25 cellular contexts compared by ENCODE assay signal in genomic region chr1:76115186-76115585, GRCh38. TPM values are rescaled to one million over a fixed set of nuclear protein-coding genes. Genes with fewer than 3 reads are reported as not detected.
DNase-seq lines count a peak whose midpoint lies in the region; ATAC-seq, FAIRE-seq and TF ChIP-seq lines count a peak whose summit lies in the region.
"Had no signal": no experiment of that assay in that cellular context is flagged by ENCODE, and none has a peak within 500 bp of the region (broad histone marks: within the 10 kb centered on the region; RNA-seq: fewer than 3 reads in every experiment).

No MANE protein-coding gene starts in this region.

- no peaks in the 10 kb centered on the region for H3K23me2 ChIP-seq in H1 (ENCODE audit: low read depth, low read length)

- ATAC-seq in SK-N-SH treated with all-trans-retinoic acid at 6 μM for 48 hours (no peak), psoas muscle (no peak)
- ATAC-seq: GM12878 had no signal

- no peaks in the 10 kb centered on the region for H3F3A ChIP-seq in SK-N-SH (replicated peaks; ENCODE audit: insufficient read depth)

- H3K4me3 ChIP-seq in SK-N-SH (ENCODE audit: low read depth in 2 of 2, low read length in 1 of 2) (no peak overlapping the region), H1 (ENCODE audit: extremely low read depth in 1 of 4, insufficient read depth in 2 of 4, low read depth in 3 of 4, low read length in 4 of 4) (no peak overlapping the region), psoas muscle (no peak overlapping the region)
- H3K4me3 ChIP-seq: BLaER1 treated with 17β-estradiol and CSF1 and Interleukin-3, amounts not matched to agents 10 nM and 100 nM; GM12878 had no signal

- no peak overlapping the region for H4K8ac ChIP-seq in H1 (ENCODE audit: extremely low read depth, insufficient read depth, low read length)

- H2BK5ac ChIP-seq in H1 (ENCODE audit: low read depth, low read length), result no peak overlapping the region

- no peak overlapping the region for H2BK20ac ChIP-seq in H1 (ENCODE audit: low read length)

- no peak overlapping the region for H3K14ac ChIP-seq in H1 (ENCODE audit: insufficient read length)

- peaks cover 25% of the 10 kb centered on the region for H3K79me2 ChIP-seq in SK-N-SH (ENCODE audit: insufficient read depth)
- H3K79me2 ChIP-seq in H1 (ENCODE audit: control insufficient read depth in 1 of 2, insufficient read depth in 2 of 2, low read length in 2 of 2), result peaks cover 0 to 11% of the 10 kb centered on the region in 2 experiments; a peak in 1 of 4 replicates

- CTCF ChIA-PET in SK-N-SH (lab: Yijun Ruan, JAX) (interaction anchor here (0.7 to 1.2 kb wide), 2 partner anchors 9 to 206 kb away, joined by 3 to 4 read pairs; no protein-coding TSS in a partner anchor), H1 (lab: Charles Lee; ENCODE audit: partially characterized antibody) (interaction anchor here (0.7 to 2.0 kb wide), 4 partner anchors 8 to 124 kb away, joined by 3 to 11 read pairs (median 4); no protein-coding TSS in a partner anchor)

- no peak overlapping the region for H4K5ac ChIP-seq in H1 (ENCODE audit: insufficient read length, low read depth, low read length)

- H4K91ac ChIP-seq in H1 (replicated peaks; ENCODE audit: insufficient read length, low read length), result no peak overlapping the region

- WGBS in SK-N-SH (ENCODE audit: low lambda C conversion rate), result 97% methylated on average over 2 of the region's 2 CpGs
- 90% methylated on average over 2 of the region's 2 CpGs; no CpG with 5 or more reads in 1 of the 2 experiments for WGBS in H1 (ENCODE audit: extremely low coverage in 1 of 2, insufficient coverage in 1 of 2, insufficient read length in 1 of 2, insufficient replicate concordance in 2 of 2, low coverage in 1 of 2, low lambda C conversion rate in 2 of 2, missing lambda C conversion rate in 1 of 2), 2 experiments
- WGBS in psoas muscle, 3 donors, result 68 to 82% (median 81%) methylated on average over 2 of the region's 2 CpGs

- no peak overlapping the region for H3K4ac ChIP-seq in H1 (replicated peaks; ENCODE audit: insufficient read length, low read depth, low read length)

- H3K27me3 Mint-ChIP-seq in nephron (ENCODE audit: low read depth), result no peaks in the 10 kb centered on the region

- H3K4me1 Mint-ChIP-seq in nephron, result peaks cover 23% of the 10 kb centered on the region
- H3K4me1 Mint-ChIP-seq: CD14-positive monocyte; CD8-positive, alpha-beta memory T cell had no signal

- intact Hi-C loops in psoas muscle (cut with DNase I), result no loop called here

- H3K9me3 Mint-ChIP-seq in nephron, result peaks cover 9% of the 10 kb centered on the region
- H3K9me3 Mint-ChIP-seq: CD4-positive, alpha-beta T cell had no signal

- no peak overlapping the region for H3K56ac ChIP-seq in H1 (replicated peaks; ENCODE audit: insufficient read length, low read depth, low read length)

- H2BK120ac ChIP-seq in H1 (replicated peaks; ENCODE audit: low read depth, low read length), result no peak overlapping the region

- no peaks in the 10 kb centered on the region for H4K20me1 ChIP-seq in SK-N-SH (ENCODE audit: insufficient read depth)
- no peaks in the 10 kb centered on the region for H4K20me1 ChIP-seq in H1 (replicated peaks in 1 of 2; ENCODE audit: control insufficient read depth in 1 of 2, insufficient read depth in 2 of 2, low read length in 2 of 2)

- H3K4me1 ChIP-seq in SK-N-SH (ENCODE audit: control insufficient read depth in 1 of 2, insufficient read depth in 2 of 2, low read depth in 1 of 2, low read length in 1 of 2), result peaks cover 0 to 4% of the 10 kb centered on the region in 2 experiments; a peak in 2 of 4 replicates
- H3K4me1 ChIP-seq in H1 (replicated peaks in 1 of 4; ENCODE audit: control insufficient read depth in 3 of 4, insufficient read depth in 4 of 4, low read length in 3 of 4), result no peaks in the 10 kb centered on the region
- no peaks in the 10 kb centered on the region for H3K4me1 ChIP-seq in psoas muscle
- H3K4me1 ChIP-seq: BE2C had no signal

- DNase-seq in SK-N-SH, result no peak
- peak; percentile 43 for DNase-seq in Ammon's horn (ENCODE audit: low spot score)
- peak in 1 of 2 experiments; percentile 1 for DNase-seq in H1 (ENCODE audit: low read depth in 1 of 2, low spot score in 2 of 2)
- DNase-seq in activated naive CD4-positive, alpha-beta T cell (lab: John Stamatoyannopoulos, UW), result no peak
- no peak for DNase-seq in NOMO-1 treated with DMSO at 0.1 percent for 48 hours (lab: John Stamatoyannopoulos, UW; ENCODE audit: unreplicated experiment)
- DNase-seq in psoas muscle, result no peak
- DNase-seq: BE2C; CD4-positive, alpha-beta T cell; CD8-positive, alpha-beta memory T cell; DMS 273 treated with DMSO at 0.1 percent for 48 hours; DMS79; EL; GDM1; GOT3; H7; HCEC 1CT had no signal

- TF ChIP-seq EP300 in SK-N-SH (IDR thresholded peaks at IDR 0.05; ENCODE audit: borderline replicate concordance in 1 of 2, low read depth in 1 of 2, low read length in 1 of 2), result no peak
- TF ChIP-seq EP300 in H1 (IDR thresholded peaks at IDR 0.05; ENCODE audit: borderline replicate concordance in 1 of 2, low read depth in 2 of 2, low read length in 2 of 2), result no peak

- no peak overlapping the region for H3K4me2 ChIP-seq in SK-N-SH
- H3K4me2 ChIP-seq in H1 (ENCODE audit: insufficient read depth in 1 of 2, low read depth in 2 of 2, low read length in 2 of 2), result no peak overlapping the region
- H3K4me2 ChIP-seq: BLaER1 treated with 17β-estradiol and CSF1 and Interleukin-3, amounts not matched to agents 10 nM and 100 nM had no signal

- no peak overlapping the region for H3K4me3 Mint-ChIP-seq in nephron
- H3K4me3 Mint-ChIP-seq: CD14-positive monocyte; CD4-positive, alpha-beta T cell; CD8-positive, alpha-beta memory T cell had no signal

- H3K27ac Mint-ChIP-seq in nephron, result peak overlapping the region in 2 of 3 experiments; percentile 30 to 43
- H3K27ac Mint-ChIP-seq: CD4-positive, alpha-beta T cell; CD8-positive, alpha-beta memory T cell had no signal

- no peak overlapping the region for H2AK5ac ChIP-seq in H1 (ENCODE audit: low read depth, low read length)

- no peak overlapping the region for H3K18ac ChIP-seq in H1 (ENCODE audit: extremely low read depth, low read length)

- peak; percentile 32 for FAIRE-seq in H1 (lab: Jason Lieb, UNC)
- FAIRE-seq: A204.1, D721Med, GM12878, GM19239 had no signal

- no peaks in the 10 kb centered on the region for H3K79me1 ChIP-seq in H1 (ENCODE audit: low read depth, low read length)

- no peak overlapping the region for H2AFZ ChIP-seq in SK-N-SH (ENCODE audit: low read depth)
- H2AFZ ChIP-seq in H1 (ENCODE audit: low read length), result no peak overlapping the region

- TF ChIP-seq POLR2A in H1 (IDR thresholded peaks at IDR 0.05; ENCODE audit: control extremely low read depth in 1 of 2, low read depth in 2 of 2, low read length in 2 of 2), result no peak

- POLR2A ChIA-PET in SK-N-SH (lab: Yijun Ruan, JAX) (no interaction called here), H1 (lab: Charles Lee; ENCODE audit: partially characterized antibody) (no interaction called here)

- no peak overlapping the region for H3K23ac ChIP-seq in H1 (ENCODE audit: insufficient read length)

- no peaks in the 10 kb centered on the region for H3K36me3 ChIP-seq in SK-N-SH (replicated peaks in 1 of 2; ENCODE audit: control insufficient read depth in 1 of 2, insufficient read depth in 2 of 2, low read length in 1 of 2)
- H3K36me3 ChIP-seq in H1 (ENCODE audit: control insufficient read depth in 2 of 4, insufficient read depth in 4 of 4, low read length in 3 of 4), result no peaks in the 10 kb centered on the region; a peak in 1 of 8 replicates
- no peaks in the 10 kb centered on the region for H3K36me3 ChIP-seq in psoas muscle (ENCODE audit: insufficient read depth in 1 of 2, low read depth in 1 of 2)
- H3K36me3 ChIP-seq: BE2C; BLaER1 treated with 17β-estradiol and CSF1 and Interleukin-3, amounts not matched to agents 10 nM and 100 nM had no signal

- no peaks in the 10 kb centered on the region for H3K27me3 ChIP-seq in SK-N-SH (ENCODE audit: insufficient read depth)
- H3K27me3 ChIP-seq in H1 (replicated peaks in 1 of 4; ENCODE audit: control insufficient read depth in 3 of 4, extremely low read depth in 1 of 4, insufficient read depth in 3 of 4, low read length in 3 of 4), result no peaks in the 10 kb centered on the region
- H3K27me3 ChIP-seq in psoas muscle (ENCODE audit: insufficient read depth in 3 of 3, low read length in 2 of 3), result no peaks in the 10 kb centered on the region
- H3K27me3 ChIP-seq: BE2C; BLaER1 treated with 17β-estradiol and CSF1 and Interleukin-3, amounts not matched to agents 10 nM and 100 nM had no signal

- H2BK15ac ChIP-seq in H1 (ENCODE audit: low read length), result no peak overlapping the region

- H3K27ac ChIP-seq in SK-N-SH (ENCODE audit: low read depth in 2 of 2, low read length in 1 of 2) (no peak overlapping the region), H1 (ENCODE audit: low read depth, low read length) (no peak overlapping the region), psoas muscle (no peak overlapping the region)
- H3K27ac ChIP-seq: 22Rv1; BLaER1 treated with 17β-estradiol and CSF1 and Interleukin-3, amounts not matched to agents 10 nM and 100 nM had no signal

- H3K9me2 ChIP-seq in SK-N-SH, result no peaks in the 10 kb centered on the region

- no peak overlapping the region for H2BK12ac ChIP-seq in H1 (ENCODE audit: low read depth, low read length)

- no peak for TF ChIP-seq RAD21 in SK-N-SH (IDR thresholded peaks at IDR 0.05; ENCODE audit: low read length)
- no peak for TF ChIP-seq RAD21 in H1 (IDR thresholded peaks at IDR 0.05 in 1 of 2, conservative IDR thresholded peaks at IDR 0.05 in 1 of 2; ENCODE audit: low read depth in 2 of 2, low read length in 2 of 2)

- TF ChIP-seq CTCF in SK-N-SH (IDR thresholded peaks at IDR 0.05) (no peak), H1 (IDR thresholded peaks at IDR 0.05; ENCODE audit: control extremely low read depth in 1 of 3, insufficient read depth in 1 of 3, low read depth in 1 of 3, low read length in 3 of 3) (no peak), nephron (IDR thresholded peaks at IDR 0.05; ENCODE audit: unreplicated experiment in 3 of 3) (no peak), psoas muscle (IDR thresholded peaks at IDR 0.05) (no peak)

- H3K9me3 ChIP-seq in SK-N-SH, result no peaks in the 10 kb centered on the region
- H3K9me3 ChIP-seq in H1 (ENCODE audit: insufficient read depth in 2 of 2, low read depth in 1 of 2, low read length in 1 of 2), result 0 out of 4 replicates have a peak, but pooled peaks cover 0 to 5% of the 10 kb centered on the region in 2 experiments
- no peaks in the 10 kb centered on the region for H3K9me3 ChIP-seq in psoas muscle
- H3K9me3 ChIP-seq: BE2C had no signal

- H3K9ac ChIP-seq in SK-N-SH (no peak overlapping the region), H1 (replicated peaks in 1 of 4; ENCODE audit: extremely low read depth in 1 of 4, low read depth in 3 of 4, low read length in 3 of 4) (no peak overlapping the region)
- H3K9ac ChIP-seq: BLaER1 treated with 17β-estradiol and CSF1 and Interleukin-3, amounts not matched to agents 10 nM and 100 nM had no signal

- H3K36me3 Mint-ChIP-seq in nephron (ENCODE audit: low read depth), result peaks cover 14% of the 10 kb centered on the region
- H3K36me3 Mint-ChIP-seq: CD14-positive monocyte; CD8-positive, alpha-beta memory T cell had no signal

RNA-seq across cellular contexts. Expression of gene ST6GALNAC3, which starts 40.6 kb away (rescaled TPM):
- polyA plus RNA-seq in SK-N-SH (2012; rRNA removed) (8.1 and 12.1 TPM in 2 replicates), H1 (2011; rRNA removed) (2.6 and 4.9 TPM in 2 replicates), psoas muscle (1 to 10 TPM; 1.3 to 1.9 (median 1.8) TPM)
- polyA plus RNA-seq in SK-N-SH (2012; cell fraction: cytosol; rRNA removed), result 14.4 and 14.7 TPM in 2 replicates
- polyA plus RNA-seq in SK-N-SH (2012; cell fraction: nucleus; rRNA removed), result 2.3 and 5.8 TPM in 2 replicates
- 17.2 and 19.0 TPM in 2 replicates for total RNA-seq in H1 (2021; fragmentation: NEBNext Ultra II Directional; extraction: Animal tissue kit (Norgen Biotek cat#: 25700))
- polyA plus RNA-seq in H1 (2011; cell fraction: cytosol; rRNA removed), result 3.9 TPM
- polyA plus RNA-seq in H1 (2011; cell fraction: nucleus; rRNA removed), result 4.0 TPM
- polyA plus RNA-seq in H1 (2012, experiment 1 of 2), result 9.0 to 16.9 TPM (median 11.8 TPM) in 4 replicates
- polyA plus RNA-seq in H1 (2012, experiment 2 of 2), result 0.85 TPM
- 8.6 TPM for polyA plus RNA-seq in H1 (2013, experiment 1 of 2)
- 9.7 TPM for polyA plus RNA-seq in H1 (2013, experiment 2 of 2)
- polyA minus RNA-seq in H1 (2011; rRNA and poly(A)+ RNA removed), result 28.3 and 46.9 TPM in 2 replicates
- 7.6 TPM for polyA minus RNA-seq in H1 (2011; cell fraction: cytosol; rRNA and poly(A)+ RNA removed)
- 52.9 TPM for polyA minus RNA-seq in H1 (2011; cell fraction: nucleus; rRNA and poly(A)+ RNA removed)
- total RNA-seq in psoas muscle, result 1 to 10 TPM; 2.3 to 5.4 (median 3.9) TPM

Comparison
In these comparisons a context has a peak if more than half of its experiments do, and no peak if none do; other contexts are left out.
1. Of the 17 proteins assayed by ChIP-seq in both H1 and SK-N-SH: peak only in H1: none; only in SK-N-SH: TCF12; in both: none; in neither: 16.